Comparison of ENCODE assay signal across 7 cellular contexts in genomic region chr16:47142469-47143328, GRCh38. TPM values are rescaled to one million over a fixed set of nuclear protein-coding genes. Genes with fewer than 3 reads are reported as not detected.
DNase-seq lines count a peak whose midpoint lies in the region; ATAC-seq and TF ChIP-seq lines count a peak whose summit lies in the region.

No MANE protein-coding gene starts in this region.

- TF ChIP-seq CTCF in GM13977 (IDR thresholded peaks at IDR 0.05; ENCODE audit: extremely low read depth, insufficient read depth, missing control alignments) (peak; percentile 3), mucosa of descending colon (IDR thresholded peaks at IDR 0.05) (no peak), tibial artery (IDR thresholded peaks at IDR 0.05) (no peak)

- no peaks in the 10 kb centered on the region for H3K36me3 ChIP-seq in mucosa of descending colon (ENCODE audit: low read depth)
- H3K36me3 ChIP-seq in tibial artery, result no peaks in the 10 kb centered on the region

- TF ChIP-seq POLR2A in erythroblast (IDR thresholded peaks at IDR 0.05; ENCODE audit: low read length), result no peak

- H3K9me3 ChIP-seq in mucosa of descending colon (no peaks in the 10 kb centered on the region), tibial artery (no peaks in the 10 kb centered on the region)

- in situ Hi-C loops in GM13977 (cut with MboI; ENCODE audit: low pct_unique_long_range_greater_than_20kb, low sequenced_read_pairs, unreplicated experiment), result loop anchor here (10.0 kb wide), 1 partner anchor 1012 kb away; the partner anchor contains the start of gene ABCC12

- peaks cover 0 to 23% of the 10 kb centered on the region in 2 donors for H3K27me3 ChIP-seq in tibial artery

- H3K4me1 ChIP-seq in mucosa of descending colon (ENCODE audit: low read depth) (peaks cover 9% of the 10 kb centered on the region), tibial artery (peaks cover 0 to 29% (median 22%) of the 10 kb centered on the region in 4 donors)

- H3K27me3 Mint-ChIP-seq in activated CD4-positive, alpha-beta memory T cell treated with anti-CD3 and anti-CD28 coated beads, Interleukin-2, amount 10 ng/mL, durations not matched to agents 7 days and 5 days, result peaks cover 17% of the 10 kb centered on the region

- H3K4me3 ChIP-seq in mucosa of descending colon, result peak overlapping the region; percentile 31
- H3K4me3 ChIP-seq in tibial artery, result peak overlapping the region; percentile 41 to 54

- H3K4me3 Mint-ChIP-seq in activated CD4-positive, alpha-beta memory T cell treated with anti-CD3 and anti-CD28 coated beads, Interleukin-2, amount 10 ng/mL, durations not matched to agents 7 days and 5 days, result peak overlapping the region; percentile 81

- H3K9me3 Mint-ChIP-seq in activated CD4-positive, alpha-beta memory T cell treated with anti-CD3 and anti-CD28 coated beads, Interleukin-2, amount 10 ng/mL, durations not matched to agents 7 days and 5 days, result no peaks in the 10 kb centered on the region

- POLR2A ChIA-PET in HEK293T (lab: Yijun Ruan, JAX), result interaction anchor here (1.1 kb wide), 1 partner anchor 1022 kb away, joined by 3 read pairs; no protein-coding TSS in a partner anchor
- POLR2A ChIA-PET in activated CD4-positive, alpha-beta memory T cell treated with anti-CD3 and anti-CD28 coated beads, Interleukin-2, amount 10 ng/mL, durations not matched to agents 7 days and 5 days (lab: Charles Lee), result interaction anchor here (0.7 to 3.5 kb wide), 14 partner anchors 20 to 1102 kb away, joined by 3 to 29 read pairs (median 6); partner anchors contain the start of genes DNAJA2, ITFG1, LONP2 and PHKB

- peaks cover 49% of the 10 kb centered on the region for H3K4me1 Mint-ChIP-seq in activated CD4-positive, alpha-beta memory T cell treated with anti-CD3 and anti-CD28 coated beads, Interleukin-2, amount 10 ng/mL, durations not matched to agents 7 days and 5 days

- no peaks in the 10 kb centered on the region for H3K36me3 Mint-ChIP-seq in activated CD4-positive, alpha-beta memory T cell treated with anti-CD3 and anti-CD28 coated beads, Interleukin-2, amount 10 ng/mL, durations not matched to agents 7 days and 5 days (ENCODE audit: low read depth)

- H3K27ac ChIP-seq in tibial artery, result no peak overlapping the region

- CTCF ChIA-PET in HEK293T (lab: Yijun Ruan, JAX), result interaction anchor here (0.6 to 1.4 kb wide), 4 partner anchors 163 to 1022 kb away, joined by 3 to 6 read pairs (median 4); no protein-coding TSS in a partner anchor
- CTCF ChIA-PET in activated CD4-positive, alpha-beta memory T cell treated with anti-CD3 and anti-CD28 coated beads, Interleukin-2, amount 10 ng/mL, durations not matched to agents 7 days and 5 days (lab: Charles Lee), result interaction anchor here (0.8 to 5.3 kb wide), 34 partner anchors 10 to 1023 kb away, joined by 3 to 65 read pairs (median 4); partner anchors contain the start of genes DNAJA2, ITFG1 and PHKB

- H3K27ac Mint-ChIP-seq in activated CD4-positive, alpha-beta memory T cell treated with anti-CD3 and anti-CD28 coated beads, Interleukin-2, amount 10 ng/mL, durations not matched to agents 7 days and 5 days, result peak overlapping the region; percentile 32

- intact Hi-C loops in mucosa of descending colon (cut with DNase I, micrococcal nuclease), result loop anchor here in 1 of 2 donors (5.0 kb wide), 1 partner anchor 1015 kb away; the partner anchor contains the start of gene ABCC12
- intact Hi-C loops in tibial artery (cut with DNase I; ENCODE audit: low total_unique reads), result loop anchor here (10.0 kb wide), 1 partner anchor 1012 kb away; the partner anchor contains the start of gene ABCC12

- DNase-seq in GM13977 (ENCODE audit: low spot score) (peak; percentile 72), HEK293T (ENCODE audit: extremely low spot score) (peak; percentile 28), NCI-H1694 (lab: John Stamatoyannopoulos, UW) (peak; percentile 22), erythroblast (lab: John Stamatoyannopoulos, UW) (peak; percentile 26 to 41), mucosa of descending colon (peak in 2 of 3 donors; percentile 42 to 47), tibial artery (no peak)
- DNase-seq in activated CD4-positive, alpha-beta memory T cell treated with anti-CD3 and anti-CD28 coated beads, Interleukin-2, amount 10 ng/mL, durations not matched to agents 7 days and 5 days, result peak; percentile 41

- peak; percentile 32 for ATAC-seq in mucosa of descending colon

TF ChIP-seq in HEK293T, 16 proteins besides CTCF, POLR2A, EP300 and RAD21:
- peak; percentile 47 for TF ChIP-seq L3MBTL2 (conservative IDR thresholded peaks at IDR 0.05)
- TF ChIP-seq BHLHE40 (IDR thresholded peaks at IDR 0.05; ENCODE audit: borderline replicate concordance), result no peak
- no peak for TF ChIP-seq ARNT (IDR thresholded peaks at IDR 0.05)

RNA-seq across cellular contexts. Expression of gene NETO2, which starts 1.0 kb away (rescaled TPM):
- 10 to 100 TPM; 10.4 to 13.5 TPM for total RNA-seq in activated CD4-positive, alpha-beta memory T cell treated with anti-CD3 and anti-CD28 coated beads, Interleukin-2, amount 10 ng/mL, durations not matched to agents 7 days and 5 days
- 10 to 100 TPM in 2 of 3 donors, 1 to 10 TPM in 1; 9.1 to 43.1 (median 10.3) TPM for total RNA-seq in mucosa of descending colon

Comparison
In these comparisons a context has a peak if more than half of its experiments do, and no peak if none do; other contexts are left out.
1. DNase-seq: peak in GM13977 (single experiment), HEK293T (single experiment), NCI-H1694 (single experiment), activated CD4-positive, alpha-beta memory T cell treated with anti-CD3 and anti-CD28 coated beads, Interleukin-2, amount 10 ng/mL, durations not matched to agents 7 days and 5 days (single experiment), erythroblast (2 of 2) and mucosa of descending colon (2 of 3); none in tibial artery (0 of 2).